Comparison of ENCODE assay signal across 14 cellular contexts in the genomic region with DNA sequence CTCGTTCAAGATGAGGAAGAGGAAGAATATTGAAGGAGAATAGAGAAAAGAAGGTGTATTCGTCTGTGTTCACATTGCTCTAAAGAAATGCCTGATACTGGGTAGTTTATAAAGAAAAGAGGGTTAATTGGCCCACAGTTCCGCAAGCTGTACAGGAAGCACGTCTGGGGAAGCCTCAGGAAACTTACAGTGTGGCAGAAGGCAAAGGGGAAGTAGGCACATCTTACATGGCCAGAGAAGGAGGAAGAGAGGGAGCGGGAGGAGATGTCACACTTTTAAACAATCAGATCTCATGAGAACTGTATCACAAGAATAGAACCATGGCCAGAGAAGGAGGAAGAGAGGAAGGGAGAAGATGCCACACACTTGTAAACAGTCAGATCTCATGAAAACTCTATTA.
DNase-seq lines count a peak whose midpoint lies in the region; ATAC-seq and TF ChIP-seq lines count a peak whose summit lies in the region.
"Had no signal": no experiment of that assay in that cellular context is flagged by ENCODE, and none has a peak within 500 bp of the region (broad histone marks: within the 10 kb centered on the region; RNA-seq: fewer than 3 reads in every experiment).

No MANE protein-coding gene starts in this region.

- H3K4me3 ChIP-seq in upper lobe of right lung, result no peak overlapping the region
- H3K4me3 ChIP-seq: HAP-1 had no signal

- H3K27me3 ChIP-seq in upper lobe of right lung, result peaks cover 5% of the 10 kb centered on the region

- H3K9me3 Mint-ChIP-seq in endothelial cell (ENCODE audit: unreplicated experiment), result no peaks in the 10 kb centered on the region
- H3K9me3 Mint-ChIP-seq: CD4-positive, alpha-beta memory T cell had no signal

- H3K4me3 Mint-ChIP-seq in endothelial cell (ENCODE audit: unreplicated experiment), result no peak overlapping the region
- H3K4me3 Mint-ChIP-seq: CD4-positive, alpha-beta memory T cell had no signal

- no peak overlapping the region for H3K27ac ChIP-seq in upper lobe of right lung
- H3K27ac ChIP-seq: 22Rv1, C4-2B had no signal

- no peaks in the 10 kb centered on the region for H3K4me1 ChIP-seq in upper lobe of right lung
- H3K4me1 ChIP-seq: HAP-1 had no signal

- no peak for TF ChIP-seq CTCF in endothelial cell (IDR thresholded peaks at IDR 0.05; ENCODE audit: unreplicated experiment)
- TF ChIP-seq CTCF in upper lobe of right lung (IDR thresholded peaks at IDR 0.05), result no peak
- no peak for TF ChIP-seq CTCF in GM13977 (IDR thresholded peaks at IDR 0.05; ENCODE audit: extremely low read depth, insufficient read depth, missing control alignments)

- H3K9me3 ChIP-seq in upper lobe of right lung, result no peaks in the 10 kb centered on the region
- H3K9me3 ChIP-seq: HAP-1 had no signal

- DNase-seq in SKM-1 treated with dmso at 0.1 percent for 144 hours (lab: John Stamatoyannopoulos, UW; ENCODE audit: unreplicated experiment) (peak; percentile 28), SKM-1 (lab: John Stamatoyannopoulos, UW; ENCODE audit: unreplicated experiment) (no peak), Kasumi-1 (lab: John Stamatoyannopoulos, UW) (peak; percentile 85 to 86), endothelial cell (ENCODE audit: low spot score) (no peak), upper lobe of right lung (no peak), cardiac septum (ENCODE audit: low spot score) (no peak), GM13977 (ENCODE audit: low spot score) (no peak)
- DNase-seq: AML-193; CD4-positive, alpha-beta memory T cell; DND-41 had no signal

- in situ Hi-C loops in GM13977 (cut with MboI; ENCODE audit: low pct_unique_long_range_greater_than_20kb, low sequenced_read_pairs, unreplicated experiment), result no loop called here

- ATAC-seq in upper lobe of right lung (peak; percentile 48), GM18909 (IDR thresholded peaks at IDR 0.05; ENCODE audit: poor library complexity, unreplicated experiment) (no peak)

- intact Hi-C loops in upper lobe of right lung (cut with DNase I) (no loop called here), cardiac septum (cut with DNase I) (no loop called here)

- H3K27me3 Mint-ChIP-seq in endothelial cell (ENCODE audit: unreplicated experiment), result no peaks in the 10 kb centered on the region

- no peaks in the 10 kb centered on the region for H3K36me3 ChIP-seq in upper lobe of right lung
- H3K36me3 ChIP-seq: HAP-1 had no signal

- peaks cover 18% of the 10 kb centered on the region for H3K4me1 Mint-ChIP-seq in endothelial cell (ENCODE audit: unreplicated experiment)

- H3K36me3 Mint-ChIP-seq in endothelial cell (ENCODE audit: low read depth, unreplicated experiment), result no peaks in the 10 kb centered on the region
- H3K36me3 Mint-ChIP-seq: CD4-positive, alpha-beta memory T cell had no signal

- H3K27ac Mint-ChIP-seq in endothelial cell (ENCODE audit: unreplicated experiment), result peak overlapping the region; percentile 1
- H3K27ac Mint-ChIP-seq: CD4-positive, alpha-beta memory T cell had no signal

Comparison
In these comparisons a context has a peak if more than half of its experiments do, and no peak if none do; other contexts are left out.
1. DNase-seq: peak in SKM-1 treated with dmso at 0.1 percent for 144 hours (single experiment) and Kasumi-1 (2 of 2); none in SKM-1 (single experiment), endothelial cell (single experiment), upper lobe of right lung (single experiment), cardiac septum (single experiment) and GM13977 (single experiment).